ENCODE assay signal across 10 cellular contexts in the genomic region with DNA sequence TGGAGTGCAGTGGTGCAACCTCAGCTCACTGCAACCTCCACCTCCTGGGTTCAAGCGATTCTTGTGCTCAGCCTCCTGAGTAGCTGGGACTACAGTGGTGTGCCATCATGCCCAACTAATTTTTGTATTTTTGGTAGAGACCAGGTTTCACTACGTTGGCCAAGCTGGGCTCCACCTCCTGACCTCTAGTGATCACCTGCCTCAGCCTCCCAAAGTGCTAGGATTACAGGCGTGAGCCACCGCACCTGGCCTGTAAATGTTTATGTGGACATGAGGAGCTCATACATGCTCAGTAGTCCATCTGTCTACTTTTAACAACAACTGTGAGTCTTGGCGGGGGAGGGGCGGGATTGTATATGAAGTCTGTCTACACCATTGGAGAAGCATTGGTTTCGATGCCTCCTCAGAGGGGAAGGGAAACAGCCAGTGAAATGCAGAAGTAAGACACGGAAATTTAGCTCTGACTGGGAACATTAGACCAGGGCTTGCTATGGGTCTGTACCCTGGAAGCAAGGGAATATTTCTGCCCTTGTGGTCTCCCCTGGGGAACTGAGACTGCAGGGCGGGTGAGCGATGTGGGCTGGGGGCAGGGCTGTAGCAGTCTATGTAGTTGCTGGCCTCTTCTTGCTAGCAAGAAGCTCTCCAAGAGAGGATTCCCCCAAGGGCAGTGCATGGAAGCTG. TPM values are rescaled to one million over a fixed set of nuclear protein-coding genes. Genes with fewer than 3 reads are reported as not detected.
DNase-seq lines count a peak whose midpoint lies in the region; ATAC-seq and TF ChIP-seq lines count a peak whose summit lies in the region.
"Had no signal": no experiment of that assay in that cellular context is flagged by ENCODE, and none has a peak within 500 bp of the region (broad histone marks: within the 10 kb centered on the region; RNA-seq: fewer than 3 reads in every experiment).

No MANE protein-coding gene starts in this region.

- peak overlapping the region in 5 of 8 donors; percentile 33 to 80 (median 67) for H3K27ac ChIP-seq in spleen

- peak overlapping the region; percentile 44 for H3K27ac Mint-ChIP-seq in central memory CD8-positive, alpha-beta T cell (ENCODE audit: low read depth)
- H3K27ac Mint-ChIP-seq in mesothelial cell of epicardium = no peak overlapping the region

- H3K4me1 Mint-ChIP-seq in central memory CD8-positive, alpha-beta T cell = peaks cover 10% of the 10 kb centered on the region
- no peaks in the 10 kb centered on the region for H3K4me1 Mint-ChIP-seq in mesothelial cell of epicardium

- no peaks in the 10 kb centered on the region for H3K27me3 ChIP-seq in spleen (replicated peaks in 1 of 7)

- ATAC-seq in GM19397 (IDR thresholded peaks at IDR 0.05; ENCODE audit: unreplicated experiment) = peak; percentile 63
- peak; percentile 70 for ATAC-seq in HG03354 (IDR thresholded peaks at IDR 0.05; ENCODE audit: poor library complexity, severe bottlenecking, unreplicated experiment)
- ATAC-seq in central memory CD8-positive, alpha-beta T cell (replicated peaks; ENCODE audit: extremely low read depth, poor library complexity, severe bottlenecking) = peak; percentile 43

- no peak for TF ChIP-seq POLR2A in spleen (IDR thresholded peaks at IDR 0.05)

- no peaks in the 10 kb centered on the region for H3K27me3 Mint-ChIP-seq in central memory CD8-positive, alpha-beta T cell
- H3K27me3 Mint-ChIP-seq in mesothelial cell of epicardium (ENCODE audit: low read depth) = no peaks in the 10 kb centered on the region

- no peak overlapping the region for H3K4me3 ChIP-seq in spleen

- 56 to 71% (median 66%) methylated on average over 10 of the region's 10 CpGs for WGBS in spleen, 5 donors

- H3K9me3 ChIP-seq in spleen = no peaks in the 10 kb centered on the region

- no peaks in the 10 kb centered on the region for H3K9me3 Mint-ChIP-seq in central memory CD8-positive, alpha-beta T cell
- no peaks in the 10 kb centered on the region for H3K9me3 Mint-ChIP-seq in mesothelial cell of epicardium

- intact Hi-C loops in spleen (cut with DNase I; ENCODE audit: low total_unique reads) = no loop called here

- no peak for DNase-seq in central memory CD8-positive, alpha-beta T cell (ENCODE audit: low spot score in 2 of 2)
- peak; percentile 84 for DNase-seq in spleen
- DNase-seq in mesothelial cell of epicardium (ENCODE audit: low spot score in 2 of 2, unreplicated experiment in 2 of 2) = no peak
- DNase-seq in COR-L47 (lab: John Stamatoyannopoulos, UW) = no peak
- no peak for DNase-seq in H4 (ENCODE audit: low spot score)
- DNase-seq in NCI-H345 treated with DMSO at 0.1 percent for 48 hours (lab: John Stamatoyannopoulos, UW; ENCODE audit: unreplicated experiment) = no peak
- DNase-seq: activated T-cell treated with anti-CD3 and anti-CD28 coated beads for 4 hours had no signal

- peaks cover 0 to 54% (median 22%) of the 10 kb centered on the region in 6 donors for H3K4me1 ChIP-seq in spleen

- H3K4me3 Mint-ChIP-seq in central memory CD8-positive, alpha-beta T cell = no peak overlapping the region
- H3K4me3 Mint-ChIP-seq in mesothelial cell of epicardium = no peak overlapping the region

- H3K36me3 Mint-ChIP-seq in central memory CD8-positive, alpha-beta T cell (ENCODE audit: insufficient read depth) = peaks cover 67% of the 10 kb centered on the region
- peaks cover 29% of the 10 kb centered on the region for H3K36me3 Mint-ChIP-seq in mesothelial cell of epicardium

- TF ChIP-seq CTCF in spleen (IDR thresholded peaks at IDR 0.05 in 8 of 11, conservative IDR thresholded peaks at IDR 0.05 in 3 of 11) (no peak), mesothelial cell of epicardium (IDR thresholded peaks at IDR 0.05; ENCODE audit: unreplicated experiment) (no peak)

- H3K36me3 ChIP-seq in spleen = peaks cover 2 to 100% (median 61%) of the 10 kb centered on the region in 6 donors

RNA-seq across cellular contexts. Expression of a gene that starts 9.3 kb away (rescaled TPM):
- total RNA-seq in spleen = 10 to 100 TPM; 22.8 to 47.5 (median 32.8) TPM
- polyA plus RNA-seq in spleen = 10 to 100 TPM; 47.3 to 52.2 (median 49.4) TPM
- total RNA-seq in mesothelial cell of epicardium = 18.1 to 23.0 TPM (median 20.5 TPM) in 3 replicates
- total RNA-seq in H4 (2014; rRNA removed; shearing (Covaris generic)) = 40.1 and 51.7 TPM in 2 replicates

RNA-seq across cellular contexts. Expression of a gene that starts 58.3 kb away (rescaled TPM):
- total RNA-seq in spleen (1 to 10 TPM in 2 of 7 donors, under 1 TPM in 2, not detected in 3; 0.43 to 1.5 (median 0.97) TPM), mesothelial cell of epicardium (0.64 to 1.1 TPM (median 1.0 TPM) in 3 replicates)
- polyA plus RNA-seq in spleen = under 1 TPM; 0.17 to 0.22 (median 0.17) TPM
- not detected in 2 replicates for total RNA-seq in H4 (2014; rRNA removed; shearing (Covaris generic))
- total RNA-seq: NCI-H460 had no signal
